Comparison of ENCODE assay signal across 9 cellular contexts in the genomic region with DNA sequence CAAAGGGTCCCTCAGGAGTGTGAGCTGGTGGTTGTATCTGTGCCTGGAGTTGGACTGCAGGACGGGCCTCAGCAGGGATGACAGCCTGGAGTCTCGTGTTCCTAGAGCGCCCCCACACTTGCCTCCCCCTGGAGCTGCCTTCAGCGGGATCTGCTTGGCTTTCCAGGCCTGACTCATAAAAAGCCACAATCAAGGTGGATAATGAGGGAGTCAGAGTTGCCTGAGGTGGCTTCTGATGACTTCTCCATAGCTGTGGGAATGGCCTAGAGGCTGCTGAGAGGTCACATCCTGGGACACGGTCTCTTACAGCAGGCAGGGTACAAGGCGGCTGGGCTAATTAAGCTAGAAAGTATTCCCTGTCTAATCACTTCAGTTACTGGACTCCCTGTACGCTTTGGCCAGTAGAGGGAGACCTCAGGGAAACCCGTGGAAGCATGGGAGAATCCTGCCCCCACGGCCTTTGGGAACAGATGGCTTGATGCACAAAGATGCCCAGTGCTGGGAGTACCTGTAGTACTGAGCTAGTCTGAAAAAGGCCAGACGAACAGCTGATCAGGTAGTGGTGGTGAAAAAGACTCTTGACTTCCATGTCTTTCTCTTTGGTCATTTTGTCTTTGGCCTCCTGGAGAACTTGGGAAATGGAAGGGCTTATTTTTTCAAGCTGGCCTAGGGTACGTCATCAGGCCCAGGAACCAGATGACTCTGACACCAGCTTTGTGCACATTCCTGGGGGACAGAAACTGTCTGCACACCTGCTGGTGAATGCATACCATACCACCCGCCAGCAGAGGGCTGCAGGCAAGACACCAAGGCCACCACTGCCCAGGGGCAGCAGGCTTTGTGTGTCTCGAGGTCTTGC. TPM values are rescaled to one million over a fixed set of nuclear protein-coding genes. Genes with fewer than 3 reads are reported as not detected.
DNase-seq lines count a peak whose midpoint lies in the region; ATAC-seq, FAIRE-seq and TF ChIP-seq lines count a peak whose summit lies in the region.
"Had no signal": no experiment of that assay in that cellular context is flagged by ENCODE, and none has a peak within 500 bp of the region (broad histone marks: within the 10 kb centered on the region; RNA-seq: fewer than 3 reads in every experiment).

No MANE protein-coding gene starts in this region.

- no peaks in the 10 kb centered on the region for H3K4me1 ChIP-seq in mucosa of descending colon (ENCODE audit: low read depth)
- H3K4me1 ChIP-seq in esophagus squamous epithelium, result no peaks in the 10 kb centered on the region

- H3K36me3 ChIP-seq in bronchial epithelial cell (ENCODE audit: control insufficient read depth, insufficient read depth, low read length) (no peaks in the 10 kb centered on the region), mucosa of descending colon (ENCODE audit: low read depth) (no peaks in the 10 kb centered on the region), esophagus squamous epithelium (no peaks in the 10 kb centered on the region)

- no peaks in the 10 kb centered on the region for H3K9me3 ChIP-seq in mucosa of descending colon
- no peaks in the 10 kb centered on the region for H3K9me3 ChIP-seq in esophagus squamous epithelium

- TF ChIP-seq CTCF in AG09319 (IDR thresholded peaks at IDR 0.05; ENCODE audit: low read depth, low read length) (peak; percentile 54), bronchial epithelial cell (IDR thresholded peaks at IDR 0.05; ENCODE audit: insufficient read depth, low read length, severe bottlenecking) (peak; percentile 71), mucosa of descending colon (IDR thresholded peaks at IDR 0.05) (peak; percentile 10), esophagus squamous epithelium (IDR thresholded peaks at IDR 0.05) (peak in 3 of 6 experiments; percentile 2 to 48 (median 4))

- WGBS in esophagus squamous epithelium, 2 donors, result 72 to 73% methylated on average over 7 to 8 of the region's 13 CpGs

- H3K4me3 ChIP-seq in bronchial epithelial cell (ENCODE audit: low read depth, low read length) (no peak overlapping the region), mucosa of descending colon (no peak overlapping the region), esophagus squamous epithelium (no peak overlapping the region)

- peak; percentile 86 for ATAC-seq in mucosa of descending colon
- no peak for ATAC-seq in HG02763 (IDR thresholded peaks at IDR 0.05; ENCODE audit: unreplicated experiment)

- H3K27me3 ChIP-seq in bronchial epithelial cell (ENCODE audit: control insufficient read depth, insufficient read depth, low read length) (no peaks in the 10 kb centered on the region), esophagus squamous epithelium (peaks cover 0 to 17% (median 0%) of the 10 kb centered on the region in 4 donors)

- TF ChIP-seq POLR2A in GM12892 (IDR thresholded peaks at IDR 0.05; ENCODE audit: low read depth, low read length), result no peak
- no peak for TF ChIP-seq POLR2A in esophagus squamous epithelium (IDR thresholded peaks at IDR 0.05)

- intact Hi-C loops in mucosa of descending colon (cut with DNase I, micrococcal nuclease), result loop anchor here in 1 of 2 donors (10.0 kb wide), 1 partner anchor 152 kb away; no protein-coding TSS in a partner anchor
- intact Hi-C loops in esophagus squamous epithelium (cut with DNase I), result no loop called here

- no peak for DNase-seq in AG09319 (ENCODE audit: extremely low read depth, low read depth)
- DNase-seq in GM12892 (ENCODE audit: insufficient read length), result no peak
- DNase-seq in NCI-H146 (lab: John Stamatoyannopoulos, UW), result peak; percentile 63
- DNase-seq in bronchial epithelial cell (ENCODE audit: low read depth), result peak; percentile 39
- DNase-seq in mucosa of descending colon, result peak in 2 of 3 donors; percentile 55 to 63
- no peak for DNase-seq in esophagus squamous epithelium (lab: John Stamatoyannopoulos, UW)
- DNase-seq in NCI-H446 treated with DMSO at 0.1 percent for 48 hours (lab: John Stamatoyannopoulos, UW), result no peak

- FAIRE-seq in GM12892 (lab: Jason Lieb, UNC) (peak; percentile 78), bronchial epithelial cell (lab: Jason Lieb, UNC) (peak; percentile 64)
- FAIRE-seq: frontal cortex had no signal

- H3K27ac ChIP-seq in esophagus squamous epithelium, result no peak overlapping the region

RNA-seq across cellular contexts. Expression of a gene that starts 16.1 kb away (rescaled TPM):
- polyA plus RNA-seq in GM12892 (2012; ENCODE audit: missing spikeins), result not detected
- total RNA-seq in bronchial epithelial cell (under 0.01 TPM in 1 of 2 replicates, not detected in the other), mucosa of descending colon (1 to 10 TPM in 1 of 3 donors, under 1 TPM in 2; 0.49 to 4.8 (median 0.96) TPM), esophagus squamous epithelium (1 to 10 TPM in 1 of 4 donors, under 1 TPM in 2, not detected in 1; 0.04 to 1.5 (median 0.12) TPM)

Comparison
In these comparisons a context has a peak if more than half of its experiments do, and no peak if none do; other contexts are left out.
1. DNase-seq: peak in NCI-H146 (single experiment), bronchial epithelial cell (single experiment) and mucosa of descending colon (2 of 3); none in AG09319 (single experiment), GM12892 (single experiment), esophagus squamous epithelium (single experiment) and NCI-H446 treated with DMSO at 0.1 percent for 48 hours (single experiment).